Comparison of ENCODE assay signal across 1 cellular context in genomic region chr17:6712854-6713129, GRCh38.
A peak's percentile ranks its signal among the peaks of the same experiment; 100 is the strongest.
TF ChIP-seq lines count a peak whose summit lies in the region.

No MANE protein-coding gene starts in this region.

TF ChIP-seq in HepG2, 621 proteins besides CTCF, POLR2A, EP300 and RAD21 (continued from another document):
- 0 out of 2 replicates have a peak, but pooled peaks have one; percentile 6 for TF ChIP-seq ZBTB46 (CRISPR knock-in tag; IDR thresholded peaks at IDR 0.05; ENCODE audit: borderline replicate concordance)
- no peak for TF ChIP-seq ZNF12 (CRISPR knock-in tag; IDR thresholded peaks at IDR 0.05)
- peak; percentile 60; the same call in 1 of the 2 replicates for TF ChIP-seq ZNF777 (CRISPR knock-in tag; IDR thresholded peaks at IDR 0.05)
- TF ChIP-seq ZNF546 (CRISPR knock-in tag; conservative IDR thresholded peaks at IDR 0.05): no peak
- TF ChIP-seq GRHL1 (CRISPR knock-in tag; conservative IDR thresholded peaks at IDR 0.05): no peak
- 0 out of 2 replicates have a peak, but pooled peaks have one; percentile 15 for TF ChIP-seq TEF (CRISPR knock-in tag; IDR thresholded peaks at IDR 0.05)
- TF ChIP-seq ZNF296 (CRISPR knock-in tag; conservative IDR thresholded peaks at IDR 0.05): no peak
- no peak for TF ChIP-seq CEBPG (CRISPR knock-in tag; IDR thresholded peaks at IDR 0.05)
- TF ChIP-seq SYNCRIP (IDR thresholded peaks at IDR 0.05; ENCODE audit: insufficient read depth, low read depth, low read length): no peak
- no peak for TF ChIP-seq SMAD9 (CRISPR knock-in tag; IDR thresholded peaks at IDR 0.05)
- TF ChIP-seq ZFP82 (CRISPR knock-in tag; IDR thresholded peaks at IDR 0.05; ENCODE audit: borderline replicate concordance): no peak
- TF ChIP-seq ZNF547 (CRISPR knock-in tag; IDR thresholded peaks at IDR 0.05): no peak
- TF ChIP-seq ZMYM4 (CRISPR knock-in tag; IDR thresholded peaks at IDR 0.05): no peak
- no peak for TF ChIP-seq BRF2 (CRISPR knock-in tag; IDR thresholded peaks at IDR 0.05)
- peak; percentile 25; the same call in 1 of the 2 replicates for TF ChIP-seq ZNF558 (CRISPR knock-in tag; IDR thresholded peaks at IDR 0.05; ENCODE audit: borderline replicate concordance)
- 0 out of 2 replicates have a peak, but pooled peaks have one; percentile 3 for TF ChIP-seq ZNF513 (CRISPR knock-in tag; conservative IDR thresholded peaks at IDR 0.05)
- TF ChIP-seq ZNF3 (CRISPR knock-in tag; IDR thresholded peaks at IDR 0.05): no peak
- TF ChIP-seq FOXP1 (IDR thresholded peaks at IDR 0.05): no peak
- no peak for TF ChIP-seq FOXP1 (CRISPR knock-in tag; IDR thresholded peaks at IDR 0.05)
- TF ChIP-seq ZNF383 (CRISPR knock-in tag; IDR thresholded peaks at IDR 0.05; ENCODE audit: borderline replicate concordance): peak; percentile 89; the same call in 1 of the 2 replicates
- no peak for TF ChIP-seq ZNF17 (CRISPR knock-in tag; IDR thresholded peaks at IDR 0.05)
- TF ChIP-seq ZNF670 (CRISPR knock-in tag; IDR thresholded peaks at IDR 0.05; ENCODE audit: borderline replicate concordance): no peak
- TF ChIP-seq HNF1A (IDR thresholded peaks at IDR 0.05; ENCODE audit: low read depth): no peak
- no peak for TF ChIP-seq HNF1A (CRISPR knock-in tag; IDR thresholded peaks at IDR 0.05; ENCODE audit: borderline replicate concordance)
- TF ChIP-seq SP140L (CRISPR knock-in tag; IDR thresholded peaks at IDR 0.05; ENCODE audit: borderline replicate concordance): no peak
- TF ChIP-seq PHF5A (CRISPR knock-in tag; IDR thresholded peaks at IDR 0.05; ENCODE audit: low read depth, unreplicated experiment): no peak
- no peak for TF ChIP-seq WIZ (CRISPR knock-in tag; IDR thresholded peaks at IDR 0.05)
- no peak for TF ChIP-seq ZKSCAN5 (CRISPR knock-in tag; IDR thresholded peaks at IDR 0.05)
- no peak for TF ChIP-seq ZNF292 (CRISPR knock-in tag; IDR thresholded peaks at IDR 0.05; ENCODE audit: borderline replicate concordance, low read depth)
- TF ChIP-seq ZSCAN21 (CRISPR knock-in tag; IDR thresholded peaks at IDR 0.05; ENCODE audit: borderline replicate concordance): no peak
- no peak for TF ChIP-seq ZNF556 (CRISPR knock-in tag; IDR thresholded peaks at IDR 0.05; ENCODE audit: borderline replicate concordance)
